Comparison of ENCODE assay signal across 9 cellular contexts in the genomic region with DNA sequence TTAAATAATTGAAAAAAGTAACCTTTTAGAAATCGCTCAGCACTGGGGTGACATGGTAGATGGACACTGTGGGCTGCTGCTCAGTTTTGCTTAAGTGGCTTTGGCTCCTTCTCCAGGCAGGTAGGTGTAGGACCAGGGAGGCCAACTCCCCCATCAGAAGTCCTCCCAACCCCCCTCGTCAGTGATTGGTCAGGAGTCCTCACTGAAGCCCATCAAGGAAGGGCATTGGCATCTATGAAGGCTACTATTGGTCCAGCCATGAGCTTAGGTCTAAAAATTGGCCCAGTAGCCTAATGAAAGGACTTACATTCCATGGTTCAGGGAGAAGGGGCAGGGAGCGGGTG. TPM values are rescaled to one million over a fixed set of nuclear protein-coding genes. Genes with fewer than 3 reads are reported as not detected.
DNase-seq lines count a peak whose midpoint lies in the region; ATAC-seq and TF ChIP-seq lines count a peak whose summit lies in the region.
"Had no signal": no experiment of that assay in that cellular context is flagged by ENCODE, and none has a peak within 500 bp of the region (broad histone marks: within the 10 kb centered on the region; RNA-seq: fewer than 3 reads in every experiment).

No MANE protein-coding gene starts in this region.

- H3K27me3 ChIP-seq in heart left ventricle (no peaks in the 10 kb centered on the region), HL-60 (ENCODE audit: insufficient read depth, poor library complexity, severe bottlenecking) (no peaks in the 10 kb centered on the region), esophagus (ENCODE audit: control insufficient read depth in 1 of 2, insufficient read depth in 2 of 2, low read length in 2 of 2) (no peaks in the 10 kb centered on the region), aorta (ENCODE audit: control insufficient read depth in 1 of 2, insufficient read depth in 2 of 2, low read length in 1 of 2) (no peaks in the 10 kb centered on the region)

- TF ChIP-seq POLR2A in heart left ventricle (IDR thresholded peaks at IDR 0.05): no peak

- peak overlapping the region in 11 of 12 donors; percentile 19 to 96 (median 39) for H3K27ac ChIP-seq in heart left ventricle
- peak overlapping the region; percentile 42 for H3K27ac ChIP-seq in HL-60 (replicated peaks)
- peak overlapping the region; percentile 45 to 70 for H3K27ac ChIP-seq in esophagus (ENCODE audit: low read depth in 2 of 2, low read length in 1 of 2)
- H3K27ac ChIP-seq in urinary bladder (ENCODE audit: low read depth): peak overlapping the region; percentile 91
- no peak overlapping the region for H3K27ac ChIP-seq in aorta (ENCODE audit: low read depth in 1 of 2, low read length in 2 of 2)

- peaks cover 0 to 26% (median 0%) of the 10 kb centered on the region in 9 donors for H3K36me3 ChIP-seq in heart left ventricle
- peaks cover 0 to 2% of the 10 kb centered on the region in 2 donors for H3K36me3 ChIP-seq in esophagus (ENCODE audit: control insufficient read depth in 2 of 2, insufficient read depth in 2 of 2, low read length in 1 of 2)
- H3K36me3 ChIP-seq in urinary bladder (ENCODE audit: insufficient read depth): no peaks in the 10 kb centered on the region
- no peaks in the 10 kb centered on the region for H3K36me3 ChIP-seq in aorta (ENCODE audit: control insufficient read depth in 1 of 2, insufficient read depth in 2 of 2, low read length in 1 of 2)

- WGBS in heart left ventricle, 4 donors: 82 to 91% (median 84%) methylated on average over 3 of the region's 3 CpGs
- 77 to 86% methylated on average over 3 of the region's 3 CpGs for WGBS in esophagus, 2 donors
- 89% methylated on average over 3 of the region's 3 CpGs for WGBS in urinary bladder
- 95 to 96% methylated on average over 3 of the region's 3 CpGs for WGBS in aorta, 2 donors

- DNase-seq in heart left ventricle (no peak), Right ventricle myocardium inferior (ENCODE audit: missing footprints) (no peak), HL-60 (ENCODE audit: low read depth in 1 of 2, low spot score in 1 of 2) (no peak), NCI-H748 (lab: John Stamatoyannopoulos, UW; ENCODE audit: unreplicated experiment) (no peak), aorta (no peak)
- DNase-seq in stimulated activated CD8-positive, alpha-beta memory T cell treated with anti-CD3 and anti-CD28 coated beads, Interleukin-4, amount 100 ng/mL, for 48 hours: no peak

- H3K4me1 ChIP-seq in heart left ventricle (peaks cover 0 to 51% (median 2%) of the 10 kb centered on the region in 12 donors), esophagus (ENCODE audit: control insufficient read depth in 2 of 2, insufficient read depth in 2 of 2, low read length in 1 of 2) (peaks cover 3 to 4% of the 10 kb centered on the region in 2 donors), urinary bladder (ENCODE audit: insufficient read depth) (peaks cover 2% of the 10 kb centered on the region), aorta (ENCODE audit: control insufficient read depth in 1 of 2, insufficient read depth in 2 of 2, low read length in 2 of 2) (no peaks in the 10 kb centered on the region)

- ATAC-seq in heart left ventricle: peak in 1 of 4 donors; percentile 13
- ATAC-seq in Right ventricle myocardium inferior: no peak
- ATAC-seq in aorta (ENCODE audit: low FRiP score): no peak
- ATAC-seq: GM23338 had no signal

- H3K9me3 ChIP-seq in heart left ventricle: no peaks in the 10 kb centered on the region
- H3K9me3 ChIP-seq in esophagus (ENCODE audit: control insufficient read depth in 2 of 2, insufficient read depth in 1 of 2, low read depth in 1 of 2, low read length in 1 of 2): no peaks in the 10 kb centered on the region
- no peaks in the 10 kb centered on the region for H3K9me3 ChIP-seq in aorta (ENCODE audit: control insufficient read depth, low read length)

- TF ChIP-seq CTCF in heart left ventricle (IDR thresholded peaks at IDR 0.05): no peak
- no peak for TF ChIP-seq CTCF in HL-60 (IDR thresholded peaks at IDR 0.05; ENCODE audit: insufficient read depth, low read length)

- peak overlapping the region in 5 of 12 donors; percentile 6 to 41 (median 15) for H3K4me3 ChIP-seq in heart left ventricle
- no peak overlapping the region for H3K4me3 ChIP-seq in HL-60 (replicated peaks; ENCODE audit: insufficient read depth, low read length)
- H3K4me3 ChIP-seq in esophagus (ENCODE audit: low read depth in 1 of 2, low read length in 2 of 2): no peak overlapping the region
- H3K4me3 ChIP-seq in urinary bladder (ENCODE audit: low read depth, low read length): no peak overlapping the region
- no peak overlapping the region for H3K4me3 ChIP-seq in aorta (ENCODE audit: low read length in 2 of 2)
- H3K4me3 ChIP-seq: GM23338 had no signal

- intact Hi-C loops in heart left ventricle (cut with DNase I): no loop called here
- intact Hi-C loops in Right ventricle myocardium inferior (cut with DNase I): no loop called here
- intact Hi-C loops in aorta (cut with DNase I): no loop called here

RNA-seq across cellular contexts. Expression of gene ST3GAL5, which starts 34.7 kb away (rescaled TPM):
- total RNA-seq in heart left ventricle (10 to 100 TPM in 2 of 9 donors, 1 to 10 TPM in 7; 2.0 to 21.1 (median 4.0) TPM), Right ventricle myocardium inferior (6.8 TPM), urinary bladder (59.4 TPM), aorta (10 to 100 TPM; 15.7 to 29.8 TPM)
- polyA plus RNA-seq in heart left ventricle (1 to 10 TPM; 3.2 to 4.3 TPM), esophagus (1 to 10 TPM; 1.9 to 3.2 TPM), urinary bladder (31.1 TPM), aorta (10 to 100 TPM in 1 of 2 donors, 1 to 10 TPM in 1; 3.3 to 15.8 TPM)

Comparison
In these comparisons a context has a peak if more than half of its experiments do, and no peak if none do; other contexts are left out.
1. H3K27ac ChIP-seq: peak in heart left ventricle (11 of 12), HL-60 (single experiment), esophagus (2 of 2) and urinary bladder (single experiment); none in aorta (0 of 2).